Comparison of ENCODE assay signal across 10 cellular contexts in genomic region chr7:27182861-27183681, GRCh38. TPM values are rescaled to one million over a fixed set of nuclear protein-coding genes. Genes with fewer than 3 reads are reported as not detected.
DNase-seq lines count a peak whose midpoint lies in the region; ATAC-seq, FAIRE-seq and TF ChIP-seq lines count a peak whose summit lies in the region.
"Had no signal": no experiment of that assay in that cellular context is flagged by ENCODE, and none has a peak within 500 bp of the region (broad histone marks: within the 10 kb centered on the region; RNA-seq: fewer than 3 reads in every experiment).

No MANE protein-coding gene starts in this region.

- in situ Hi-C loops in GM23248 (cut with MboI): no loop called here

- FAIRE-seq in GM19239 (lab: Jason Lieb, UNC): no peak
- FAIRE-seq: astrocyte had no signal

- peaks cover 8% of the 10 kb centered on the region; the same call in 1 of the 2 replicates for H3F3A ChIP-seq in GM23248 (ENCODE audit: insufficient read depth)

- H3K9me2 ChIP-seq in GM23248 (ENCODE audit: insufficient read depth): no peaks in the 10 kb centered on the region

- no peaks in the 10 kb centered on the region for H3K27me3 ChIP-seq in GM23248 (replicated peaks; ENCODE audit: insufficient read depth)
- peaks cover 0 to 2% of the 10 kb centered on the region in 2 donors for H3K27me3 ChIP-seq in muscle layer of colon (ENCODE audit: control insufficient read depth in 1 of 2, insufficient read depth in 2 of 2, low read length in 2 of 2)

- H3K9me3 ChIP-seq in GM23248 (ENCODE audit: low read depth) (no peaks in the 10 kb centered on the region), muscle layer of colon (ENCODE audit: low read length) (no peaks in the 10 kb centered on the region)

- no peak for TF ChIP-seq CTCF in AG09309 (IDR thresholded peaks at IDR 0.05; ENCODE audit: control insufficient read depth, insufficient read depth, low read depth, low read length, missing control alignments)

- WGBS in GM23248 (ENCODE audit: low coverage in 1 of 2, low lambda C conversion rate in 2 of 2, missing lambda C conversion rate in 2 of 2), 2 experiments: 5 to 6% methylated on average over 37 to 39 of the region's 39 CpGs

- H3K4me2 ChIP-seq in GM23248 (ENCODE audit: unreplicated experiment): peak overlapping the region; percentile 100

- H3K4me1 ChIP-seq in GM23248 (ENCODE audit: insufficient read depth) (peaks cover 32% of the 10 kb centered on the region), muscle layer of colon (ENCODE audit: insufficient read depth, low read length) (peaks cover 34% of the 10 kb centered on the region)

- peak overlapping the region; percentile 82 for H3K9ac ChIP-seq in GM23248
- H3K9ac ChIP-seq in muscle layer of colon (ENCODE audit: low read length): peak overlapping the region; percentile 85

- peak overlapping the region; percentile 40 for H3K27ac Mint-ChIP-seq in activated T-helper 1 cell treated with anti-CD3 and anti-CD28 coated beads, Interleukin-12 subunit alpha, Interleukin-12 subunit beta, Interleukin-2, Interleukin-4 antibody, amounts not matched to agents 30 ng/mL and 10 ng/mL and 1 ng/mL, durations not matched to agents 14 hours and 24 hours and 36 hours

- no peaks in the 10 kb centered on the region for H3K36me3 ChIP-seq in GM23248 (ENCODE audit: low read depth)
- H3K36me3 ChIP-seq in muscle layer of colon (ENCODE audit: insufficient read depth, low read length): peaks cover 8% of the 10 kb centered on the region

- intact Hi-C loops in activated T-helper 1 cell treated with anti-CD3 and anti-CD28 coated beads, Interleukin-12 subunit alpha, Interleukin-12 subunit beta, Interleukin-2, Interleukin-4 antibody, amounts not matched to agents 30 ng/mL and 10 ng/mL and 1 ng/mL, durations not matched to agents 14 hours and 24 hours and 36 hours (cut with micrococcal nuclease): no loop called here

- H3K27ac ChIP-seq in GM23248 (peak overlapping the region; percentile 69), muscle layer of colon (ENCODE audit: low read depth, low read length) (peak overlapping the region; percentile 96)

- H3K79me2 ChIP-seq in GM23248 (ENCODE audit: insufficient read depth): peaks cover 57% of the 10 kb centered on the region

- H3K36me3 Mint-ChIP-seq in activated T-helper 1 cell treated with anti-CD3 and anti-CD28 coated beads, Interleukin-12 subunit alpha, Interleukin-12 subunit beta, Interleukin-2, Interleukin-4 antibody, amounts not matched to agents 30 ng/mL and 10 ng/mL and 1 ng/mL, durations not matched to agents 14 hours and 24 hours and 36 hours (ENCODE audit: low read depth): no peaks in the 10 kb centered on the region

- H3K9me3 Mint-ChIP-seq in activated T-helper 1 cell treated with anti-CD3 and anti-CD28 coated beads, Interleukin-12 subunit alpha, Interleukin-12 subunit beta, Interleukin-2, Interleukin-4 antibody, amounts not matched to agents 30 ng/mL and 10 ng/mL and 1 ng/mL, durations not matched to agents 14 hours and 24 hours and 36 hours: no peaks in the 10 kb centered on the region

- no peak overlapping the region for H3K4me3 Mint-ChIP-seq in activated T-helper 1 cell treated with anti-CD3 and anti-CD28 coated beads, Interleukin-12 subunit alpha, Interleukin-12 subunit beta, Interleukin-2, Interleukin-4 antibody, amounts not matched to agents 30 ng/mL and 10 ng/mL and 1 ng/mL, durations not matched to agents 14 hours and 24 hours and 36 hours

- peaks cover 9% of the 10 kb centered on the region for H3K4me1 Mint-ChIP-seq in activated T-helper 1 cell treated with anti-CD3 and anti-CD28 coated beads, Interleukin-12 subunit alpha, Interleukin-12 subunit beta, Interleukin-2, Interleukin-4 antibody, amounts not matched to agents 30 ng/mL and 10 ng/mL and 1 ng/mL, durations not matched to agents 14 hours and 24 hours and 36 hours (ENCODE audit: low read depth)

- ATAC-seq in HG02938 (IDR thresholded peaks at IDR 0.05; ENCODE audit: unreplicated experiment): no peak
- ATAC-seq in GM19023 (IDR thresholded peaks at IDR 0.05; ENCODE audit: unreplicated experiment): no peak

- DNase-seq in AG09309 (ENCODE audit: low read depth) (no peak), GM23248 (peak; percentile 66), NOMO-1 (lab: John Stamatoyannopoulos, UW; ENCODE audit: unreplicated experiment in 2 of 2) (no peak), GM19239 (ENCODE audit: insufficient read length, low spot score) (no peak)
- DNase-seq in activated T-helper 1 cell treated with anti-CD3 and anti-CD28 coated beads, Interleukin-12 subunit alpha, Interleukin-12 subunit beta, Interleukin-2, Interleukin-4 antibody, amounts not matched to agents 30 ng/mL and 10 ng/mL and 1 ng/mL, durations not matched to agents 14 hours and 24 hours and 36 hours (ENCODE audit: low spot score): no peak

- H3K4me3 ChIP-seq in AG09309 (ENCODE audit: control insufficient read depth, low read depth, low read length) (peak overlapping the region; percentile 98), GM23248 (peak overlapping the region; percentile 87), muscle layer of colon (ENCODE audit: low read depth in 1 of 2, low read length in 2 of 2) (peak overlapping the region; percentile 63 to 81)

- H2AFZ ChIP-seq in GM23248: peak overlapping the region; percentile 84

- no peaks in the 10 kb centered on the region for H4K20me1 ChIP-seq in GM23248 (ENCODE audit: insufficient read depth)

- peaks cover 83% of the 10 kb centered on the region for H3K27me3 Mint-ChIP-seq in activated T-helper 1 cell treated with anti-CD3 and anti-CD28 coated beads, Interleukin-12 subunit alpha, Interleukin-12 subunit beta, Interleukin-2, Interleukin-4 antibody, amounts not matched to agents 30 ng/mL and 10 ng/mL and 1 ng/mL, durations not matched to agents 14 hours and 24 hours and 36 hours (ENCODE audit: insufficient read depth)

RNA-seq across cellular contexts. Expression of gene HOXA11, which starts 2.0 kb away (rescaled TPM):
- 8.3 and 10.5 TPM in 2 replicates for total RNA-seq in GM23248 (2014; rRNA removed; shearing (Covaris generic))
- polyA plus RNA-seq in GM23248 (2016; fragmentation: Nextera tagmentation; extraction: Ambion mirVana): 8.0 and 8.4 TPM in 2 replicates
- not detected in 2 replicates for total RNA-seq in activated T-helper 1 cell treated with anti-CD3 and anti-CD28 coated beads, Interleukin-12 subunit alpha, Interleukin-12 subunit beta, Interleukin-2, Interleukin-4 antibody, amounts not matched to agents 30 ng/mL and 10 ng/mL and 1 ng/mL, durations not matched to agents 14 hours and 24 hours and 36 hours
- total RNA-seq: astrocyte, OCI-LY7 had no signal

RNA-seq across cellular contexts. Expression of gene HOXA10, which starts 9.0 kb away (rescaled TPM):
- total RNA-seq in GM23248 (2014; rRNA removed; shearing (Covaris generic)): 27.4 and 29.3 TPM in 2 replicates
- 27.1 and 28.0 TPM in 2 replicates for polyA plus RNA-seq in GM23248 (2016; fragmentation: Nextera tagmentation; extraction: Ambion mirVana)
- not detected in 2 replicates for total RNA-seq in activated T-helper 1 cell treated with anti-CD3 and anti-CD28 coated beads, Interleukin-12 subunit alpha, Interleukin-12 subunit beta, Interleukin-2, Interleukin-4 antibody, amounts not matched to agents 30 ng/mL and 10 ng/mL and 1 ng/mL, durations not matched to agents 14 hours and 24 hours and 36 hours
- total RNA-seq: astrocyte, OCI-LY7 had no signal

RNA-seq across cellular contexts. Expression of gene HOXA13, which starts 16.8 kb away (rescaled TPM):
- total RNA-seq in GM23248 (2014; rRNA removed; shearing (Covaris generic)): 0.13 and 0.43 TPM in 2 replicates
- 0.13 and 0.15 TPM in 2 replicates for polyA plus RNA-seq in GM23248 (2016; fragmentation: Nextera tagmentation; extraction: Ambion mirVana)
- total RNA-seq in activated T-helper 1 cell treated with anti-CD3 and anti-CD28 coated beads, Interleukin-12 subunit alpha, Interleukin-12 subunit beta, Interleukin-2, Interleukin-4 antibody, amounts not matched to agents 30 ng/mL and 10 ng/mL and 1 ng/mL, durations not matched to agents 14 hours and 24 hours and 36 hours: not detected in 2 replicates
- total RNA-seq: astrocyte had no signal

RNA-seq across cellular contexts. Expression of gene HOXA9, which starts 17.7 kb away (rescaled TPM):
- total RNA-seq in GM23248 (2014; rRNA removed; shearing (Covaris generic)): 32.1 and 43.7 TPM in 2 replicates
- 26.9 and 28.3 TPM in 2 replicates for polyA plus RNA-seq in GM23248 (2016; fragmentation: Nextera tagmentation; extraction: Ambion mirVana)
- not detected in 2 replicates for total RNA-seq in activated T-helper 1 cell treated with anti-CD3 and anti-CD28 coated beads, Interleukin-12 subunit alpha, Interleukin-12 subunit beta, Interleukin-2, Interleukin-4 antibody, amounts not matched to agents 30 ng/mL and 10 ng/mL and 1 ng/mL, durations not matched to agents 14 hours and 24 hours and 36 hours
- total RNA-seq: astrocyte, OCI-LY7 had no signal

RNA-seq across cellular contexts. Expression of gene HOXA7, which starts 26.6 kb away (rescaled TPM):
- 3.4 and 6.6 TPM in 2 replicates for total RNA-seq in GM23248 (2014; rRNA removed; shearing (Covaris generic))
- polyA plus RNA-seq in GM23248 (2016; fragmentation: Nextera tagmentation; extraction: Ambion mirVana): 14.3 and 15.8 TPM in 2 replicates
- total RNA-seq in activated T-helper 1 cell treated with anti-CD3 and anti-CD28 coated beads, Interleukin-12 subunit alpha, Interleukin-12 subunit beta, Interleukin-2, Interleukin-4 antibody, amounts not matched to agents 30 ng/mL and 10 ng/mL and 1 ng/mL, durations not matched to agents 14 hours and 24 hours and 36 hours: not detected in 2 replicates
- total RNA-seq: astrocyte had no signal

Comparison
In these comparisons a context has a peak if more than half of its experiments do, and no peak if none do; other contexts are left out.
1. RNA of gene HOXA10, which starts 9.0 kb away (total RNA-seq): 27.4 to 29.3 TPM in GM23248; not detected in activated T-helper 1 cell treated with anti-CD3 and anti-CD28 coated beads, Interleukin-12 subunit alpha, Interleukin-12 subunit beta, Interleukin-2, Interleukin-4 antibody, amounts not matched to agents 30 ng/mL and 10 ng/mL and 1 ng/mL, durations not matched to agents 14 hours and 24 hours and 36 hours; every median in the first group is over 10 times any median in the second.
2. Peak in every context shown above with its lines, with median percentiles within 50 percentile points of each other: H3K4me3 ChIP-seq.